ENCODE assay signal across 19 cellular contexts in the genomic region with DNA sequence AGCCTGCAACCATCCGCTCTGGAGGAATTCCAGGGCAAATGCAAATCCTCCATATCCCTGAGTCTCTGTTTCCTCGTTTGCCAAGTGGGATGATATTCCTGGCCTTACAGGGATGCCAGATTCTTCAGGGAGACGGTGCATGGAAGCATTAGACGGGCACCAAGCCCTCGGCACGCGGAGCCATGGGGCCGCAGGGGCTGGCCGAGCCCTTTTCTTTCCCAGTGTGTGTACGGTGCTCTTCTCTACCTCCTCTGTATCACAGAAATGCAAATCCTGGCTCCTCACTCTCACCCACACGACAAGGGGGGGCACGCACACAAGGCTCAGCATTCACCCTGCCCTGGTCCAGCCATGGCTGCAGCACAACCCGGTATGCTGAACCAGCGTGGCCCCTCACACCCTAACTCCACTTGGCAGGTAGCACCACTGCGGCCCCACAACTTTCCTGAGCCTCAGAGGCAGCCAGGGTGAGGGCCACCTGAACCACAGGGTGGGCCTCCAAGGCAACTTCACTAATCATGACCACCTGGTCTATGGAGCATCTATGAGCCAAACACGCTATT.
A peak's percentile ranks its signal among the peaks of the same experiment; 100 is the strongest.
DNase-seq lines count a peak whose midpoint lies in the region; ATAC-seq lines count a peak whose summit lies in the region.
"Had no signal": no experiment of that assay in that cellular context is flagged by ENCODE, and none has a peak within 500 bp of the region (broad histone marks: within the 10 kb centered on the region; RNA-seq: fewer than 3 reads in every experiment).

No MANE protein-coding gene starts in this region.

- CTCF ChIA-PET in activated CD4-positive, alpha-beta memory T cell treated with anti-CD3 and anti-CD28 coated beads, Interleukin-2, amount 10 ng/mL, durations not matched to agents 7 days and 5 days (lab: Charles Lee) = no interaction called here

- peaks cover 3% of the 10 kb centered on the region for H3K9me3 Mint-ChIP-seq in activated CD4-positive, alpha-beta memory T cell treated with anti-CD3 and anti-CD28 coated beads, Interleukin-2, amount 10 ng/mL, durations not matched to agents 7 days and 5 days

- ATAC-seq in sciatic nerve = no peak
- ATAC-seq: PC-3 had no signal

- H3K27me3 Mint-ChIP-seq in activated CD4-positive, alpha-beta memory T cell treated with anti-CD3 and anti-CD28 coated beads, Interleukin-2, amount 10 ng/mL, durations not matched to agents 7 days and 5 days = no peaks in the 10 kb centered on the region

- intact Hi-C loops in sciatic nerve (cut with DNase I) = no loop called here

- peak; percentile 32 for DNase-seq in activated CD8-positive, alpha-beta memory T cell treated with anti-CD3 and anti-CD28 coated beads for 24 hours
- DNase-seq in activated CD8-positive, alpha-beta memory T cell treated with anti-CD3 and anti-CD28 coated beads, Interleukin-2, amount 50 U/mL, for 48 hours = no peak
- DNase-seq in islet precursor cell (peak; percentile 33), sciatic nerve (ENCODE audit: low spot score) (peak; percentile 42), NCI-H510A treated with DMSO at 0.1 percent for 48 hours (lab: John Stamatoyannopoulos, UW) (no peak), T1000 (lab: John Stamatoyannopoulos, UW) (no peak)
- no peak for DNase-seq in activated CD4-positive, alpha-beta memory T cell treated with anti-CD3 and anti-CD28 coated beads, Interleukin-2, amount 10 ng/mL, durations not matched to agents 7 days and 5 days
- DNase-seq: Calu3, DMS79 treated with DMSO at 0.1 percent for 48 hours, H9, NCI-H1092, NCI-H1436, NCI-H187 treated with DMSO at 0.1 percent for 48 hours, NCI-H2171 treated with DMSO at 0.1 percent for 48 hours, NCI-H345, NCI-H524, NCI-H774, PC-3, SJCRH30 had no signal

- no peaks in the 10 kb centered on the region for H3K4me1 Mint-ChIP-seq in activated CD4-positive, alpha-beta memory T cell treated with anti-CD3 and anti-CD28 coated beads, Interleukin-2, amount 10 ng/mL, durations not matched to agents 7 days and 5 days

- H3K4me3 Mint-ChIP-seq in activated CD4-positive, alpha-beta memory T cell treated with anti-CD3 and anti-CD28 coated beads, Interleukin-2, amount 10 ng/mL, durations not matched to agents 7 days and 5 days = no peak overlapping the region
- H3K4me3 Mint-ChIP-seq: H9 had no signal

- no peak overlapping the region for H3K27ac Mint-ChIP-seq in activated CD4-positive, alpha-beta memory T cell treated with anti-CD3 and anti-CD28 coated beads, Interleukin-2, amount 10 ng/mL, durations not matched to agents 7 days and 5 days
- H3K27ac Mint-ChIP-seq: H9 had no signal

- H3K36me3 Mint-ChIP-seq in activated CD4-positive, alpha-beta memory T cell treated with anti-CD3 and anti-CD28 coated beads, Interleukin-2, amount 10 ng/mL, durations not matched to agents 7 days and 5 days (ENCODE audit: low read depth) = no peaks in the 10 kb centered on the region

- POLR2A ChIA-PET in activated CD4-positive, alpha-beta memory T cell treated with anti-CD3 and anti-CD28 coated beads, Interleukin-2, amount 10 ng/mL, durations not matched to agents 7 days and 5 days (lab: Charles Lee) = no interaction called here

Comparison
In these comparisons a context has a peak if more than half of its experiments do, and no peak if none do; other contexts are left out.
1. DNase-seq: peak in activated CD8-positive, alpha-beta memory T cell treated with anti-CD3 and anti-CD28 coated beads for 24 hours (single experiment), islet precursor cell (single experiment) and sciatic nerve (single experiment); none in activated CD8-positive, alpha-beta memory T cell treated with anti-CD3 and anti-CD28 coated beads, Interleukin-2, amount 50 U/mL, for 48 hours (single experiment), activated CD4-positive, alpha-beta memory T cell treated with anti-CD3 and anti-CD28 coated beads, Interleukin-2, amount 10 ng/mL, durations not matched to agents 7 days and 5 days (single experiment), NCI-H510A treated with DMSO at 0.1 percent for 48 hours (single experiment) and T1000 (single experiment).